Comparison of ENCODE assay signal across 25 cellular contexts in the genomic region with DNA sequence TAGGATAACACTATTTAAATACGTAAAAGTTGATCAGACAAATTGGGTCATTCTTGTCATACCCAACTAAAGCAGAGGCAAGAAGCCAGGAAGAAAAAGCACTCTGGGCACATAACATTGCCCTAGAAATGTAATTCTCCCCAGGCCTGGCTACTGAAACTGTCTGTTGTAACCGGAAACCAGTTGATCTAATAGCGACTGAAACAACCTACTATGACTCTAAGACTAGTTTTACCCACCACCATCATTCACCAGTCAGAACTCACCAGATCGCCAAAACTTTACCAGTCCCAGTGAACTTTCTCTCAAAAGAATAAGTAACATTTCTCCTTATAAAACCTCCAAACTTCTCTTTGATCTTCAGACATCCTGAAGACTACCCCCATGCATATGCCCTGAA.
"Had no signal": no experiment of that assay in that cellular context is flagged by ENCODE, and none has a peak within 500 bp of the region (broad histone marks: within the 10 kb centered on the region; RNA-seq: fewer than 3 reads in every experiment).

No MANE protein-coding gene starts in this region.

- H3K9me3 ChIP-seq: esophagus squamous epithelium, neutrophil, pancreas, right lobe of liver, thoracic aorta, transverse colon, upper lobe of right lung, uterus had no signal

- H3K27ac ChIP-seq: esophagus squamous epithelium, neutrophil, pancreas, right lobe of liver, thoracic aorta, transverse colon, upper lobe of right lung, uterus had no signal

- H3K27me3 Mint-ChIP-seq: stimulated activated naive B cell treated with anti-CD40 and anti-IgM and Interleukin-4, amounts not matched to agents 10 μg/mL and 1 μg/mL and 100 μg/mL, for 72 hours had no signal

- H3K4me1 ChIP-seq: esophagus squamous epithelium, pancreas, right lobe of liver, upper lobe of right lung, uterus had no signal

- H3K4me1 Mint-ChIP-seq: memory B cell; natural killer cell; stimulated activated naive B cell treated with anti-CD40 and anti-IgM and Interleukin-4, amounts not matched to agents 10 μg/mL and 1 μg/mL and 100 μg/mL, for 72 hours had no signal

- H3K36me3 ChIP-seq: esophagus squamous epithelium, neutrophil, pancreas, right lobe of liver, thoracic aorta, transverse colon, upper lobe of right lung, uterus had no signal

- ATAC-seq: effector memory CD8-positive, alpha-beta T cell; natural killer cell; pancreas; right lobe of liver; stimulated activated naive B cell treated with anti-CD40 and anti-IgM and Interleukin-4, amounts not matched to agents 10 μg/mL and 1 μg/mL and 100 μg/mL, for 72 hours; upper lobe of right lung had no signal

- FAIRE-seq: endometrium, islet of Langerhans, pancreas, small intestine had no signal

- DNase-seq: cortex of kidney; effector memory CD8-positive, alpha-beta T cell; erythroblast; esophagus squamous epithelium; foreskin melanocyte; hippocampal formation; kidney glomerular epithelial cell; natural killer cell; pancreas; right lobe of liver; small intestine; stimulated activated CD4-positive, alpha-beta T cell treated with anti-CD3 and anti-CD28 coated beads, Interleukin-15, amount 100 ng/mL, for 24 hours; stimulated activated CD4-positive, alpha-beta T cell treated with anti-CD3 and anti-CD28 coated beads, Interleukin-2, amount 100 ng/mL, for 48 hours; stimulated activated naive B cell treated with anti-CD40 and anti-IgM and Interleukin-4, amounts not matched to agents 10 μg/mL and 1 μg/mL and 100 μg/mL, for 72 hours; transverse colon; upper lobe of right lung; uterus had no signal

- H3K36me3 Mint-ChIP-seq: memory B cell; natural killer cell; stimulated activated naive B cell treated with anti-CD40 and anti-IgM and Interleukin-4, amounts not matched to agents 10 μg/mL and 1 μg/mL and 100 μg/mL, for 72 hours had no signal

- H3K4me3 ChIP-seq: esophagus squamous epithelium, lung, pancreas, right lobe of liver, thoracic aorta, transverse colon, upper lobe of right lung, uterus had no signal

- H3K4me3 Mint-ChIP-seq: effector memory CD8-positive, alpha-beta T cell; memory B cell; natural killer cell; neural crest cell; stimulated activated naive B cell treated with anti-CD40 and anti-IgM and Interleukin-4, amounts not matched to agents 10 μg/mL and 1 μg/mL and 100 μg/mL, for 72 hours; stimulated activated naive CD8-positive, alpha-beta T cell treated with anti-CD3 and anti-CD28 coated beads, Interleukin-15, Interleukin-2, amounts not matched to agents 100 ng/mL and 50 ng/mL, for 24 hours had no signal

- H3K9me3 Mint-ChIP-seq: effector memory CD8-positive, alpha-beta T cell; memory B cell; natural killer cell; neural crest cell; stimulated activated naive B cell treated with anti-CD40 and anti-IgM and Interleukin-4, amounts not matched to agents 10 μg/mL and 1 μg/mL and 100 μg/mL, for 72 hours; stimulated activated naive CD8-positive, alpha-beta T cell treated with anti-CD3 and anti-CD28 coated beads, Interleukin-15, Interleukin-2, amounts not matched to agents 100 ng/mL and 50 ng/mL, for 24 hours had no signal

- H3K27ac Mint-ChIP-seq: effector memory CD8-positive, alpha-beta T cell; memory B cell; natural killer cell; stimulated activated naive B cell treated with anti-CD40 and anti-IgM and Interleukin-4, amounts not matched to agents 10 μg/mL and 1 μg/mL and 100 μg/mL, for 72 hours; stimulated activated naive CD8-positive, alpha-beta T cell treated with anti-CD3 and anti-CD28 coated beads, Interleukin-15, Interleukin-2, amounts not matched to agents 100 ng/mL and 50 ng/mL, for 24 hours had no signal

- H3K27me3 ChIP-seq: esophagus squamous epithelium, neutrophil, pancreas, right lobe of liver, transverse colon, upper lobe of right lung, uterus had no signal
